In genomic region chr7:151520419-151521229, GRCh38 we compare ENCODE assay signal across 1 cellular context.
TF ChIP-seq lines count a peak whose summit lies in the region.

No MANE protein-coding gene starts in this region.

TF ChIP-seq in H1, 55 proteins besides CTCF, POLR2A, EP300 and RAD21:
- TF ChIP-seq TAF1 (IDR thresholded peaks at IDR 0.05; ENCODE audit: low read depth, low read length), result peak; percentile 28; the same call in 1 of the 2 replicates
- peak; percentile 64 for TF ChIP-seq RNF2 (IDR thresholded peaks at IDR 0.05; ENCODE audit: borderline replicate concordance, low read depth, low read length, missing control alignments, poor library complexity, severe bottlenecking)
- TF ChIP-seq SAP30 (IDR thresholded peaks at IDR 0.05; ENCODE audit: insufficient read depth, insufficient replicate concordance, low read length), result no peak
- TF ChIP-seq E2F6 (IDR thresholded peaks at IDR 0.05), result peak; percentile 89; the same call in 1 of the 2 replicates
- no peak for TF ChIP-seq GTF2F1 (IDR thresholded peaks at IDR 0.05; ENCODE audit: borderline replicate concordance, low read depth, low read length)
- TF ChIP-seq TAF7 (optimal IDR thresholded peaks at IDR 0.05; ENCODE audit: borderline replicate concordance, low read depth, low read length), result no peak
- peak; percentile 36; the same call in 1 of the 2 replicates for TF ChIP-seq MAX (IDR thresholded peaks at IDR 0.05)
- TF ChIP-seq KDM4A (IDR thresholded peaks at IDR 0.05; ENCODE audit: low read depth, low read length, severe bottlenecking), result peak; percentile 42
- TF ChIP-seq ZNF274 (IDR thresholded peaks at IDR 0.05; ENCODE audit: borderline replicate concordance, extremely low read depth, low read length), result no peak
- peak; percentile 51; the same call in 1 of the 2 replicates for TF ChIP-seq PHF8 (conservative IDR thresholded peaks at IDR 0.05; ENCODE audit: low read depth, low read length)
- no peak for TF ChIP-seq RBBP5 (IDR thresholded peaks at IDR 0.05; ENCODE audit: borderline replicate concordance, low read depth, low read length)
- TF ChIP-seq EZH2 (IDR thresholded peaks at IDR 0.05; ENCODE audit: low read depth, low read length, severe bottlenecking), result peak; percentile 35
